Comparison of ENCODE assay signal across 8 cellular contexts in the genomic region with DNA sequence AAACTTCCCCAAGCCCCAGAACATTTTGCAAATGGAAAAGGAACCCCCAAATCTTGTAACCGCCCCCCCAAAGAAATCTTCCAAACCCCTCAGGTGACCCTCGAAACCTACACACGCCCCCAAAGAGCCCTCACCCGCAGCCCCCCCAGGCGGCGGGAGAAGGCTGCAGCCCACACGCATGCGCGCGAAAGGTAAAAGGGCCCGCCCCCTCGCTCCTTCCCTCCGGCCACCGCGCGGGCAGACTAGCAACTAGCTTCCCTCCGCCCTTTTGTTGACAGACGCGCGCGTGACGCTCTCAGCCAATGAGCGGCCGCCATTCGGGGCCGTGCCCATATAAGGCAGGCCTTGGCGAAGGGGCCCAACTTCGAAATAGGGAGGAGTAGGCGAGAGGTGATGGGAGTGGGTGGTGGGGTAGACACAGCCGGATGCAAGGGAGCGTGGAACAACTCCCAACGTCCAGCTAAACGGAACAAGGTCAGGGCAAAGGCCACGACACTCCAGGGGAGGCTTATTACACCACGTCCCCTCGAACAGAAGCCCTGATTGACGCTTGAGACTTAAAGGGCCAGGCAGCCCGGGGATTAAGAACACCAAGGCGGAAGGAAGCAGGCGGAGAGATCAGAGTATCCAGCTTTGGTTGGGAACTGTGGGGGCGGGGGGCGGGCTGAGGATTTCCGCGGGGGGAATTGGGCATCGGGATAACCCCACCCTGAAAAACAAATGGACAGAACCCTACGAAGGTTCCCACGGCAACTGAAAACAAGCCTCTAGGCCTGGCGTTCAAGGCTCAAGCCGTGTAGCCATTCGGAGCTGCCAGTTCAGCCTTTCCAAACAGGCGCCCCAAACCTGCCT. TPM values are rescaled to one million over a fixed set of nuclear protein-coding genes. Genes with fewer than 3 reads are reported as not detected.
DNase-seq lines count a peak whose midpoint lies in the region; ATAC-seq, FAIRE-seq and TF ChIP-seq lines count a peak whose summit lies in the region.

No MANE protein-coding gene starts in this region.

- ATAC-seq in HG02870 (IDR thresholded peaks at IDR 0.05; ENCODE audit: unreplicated experiment), result peak; percentile 96
- peak; percentile 97 to 99 (median 98) for ATAC-seq in heart right ventricle

- H3K27ac ChIP-seq in heart right ventricle, result peak overlapping the region; percentile 74 to 97 (median 94)

- peak; percentile 99 for FAIRE-seq in GM12892 (lab: Jason Lieb, UNC)

- H3K27ac Mint-ChIP-seq in type B pancreatic cell, result peak overlapping the region; percentile 99

- H3K27me3 Mint-ChIP-seq in type B pancreatic cell, result no peaks in the 10 kb centered on the region

- H3K36me3 Mint-ChIP-seq in type B pancreatic cell, result peaks cover 6% of the 10 kb centered on the region

- intact Hi-C loops in heart right ventricle (cut with DNase I), result loop anchor here in 6 of 10 donors (1.0 to 5.0 kb wide), 4 partner anchors 25 to 52 kb away; a partner anchor contains a TSS

- no peaks in the 10 kb centered on the region for H3K9me3 ChIP-seq in heart right ventricle

- peak overlapping the region; percentile 90 for H3K4me3 Mint-ChIP-seq in type B pancreatic cell

- no peaks in the 10 kb centered on the region for H3K27me3 ChIP-seq in heart right ventricle

- H3K4me1 ChIP-seq in heart right ventricle, result peaks cover 3 to 35% (median 20%) of the 10 kb centered on the region in 9 donors

- TF ChIP-seq POLR2A in GM12892 (IDR thresholded peaks at IDR 0.05; ENCODE audit: low read depth, low read length), result peak; percentile 59; the same call in 1 of the 2 replicates

- peak; percentile 98 for DNase-seq in GM12892 (ENCODE audit: insufficient read length)
- peak; percentile 99 for DNase-seq in NCI-H146 treated with DMSO at 0.1 percent for 48 hours (lab: John Stamatoyannopoulos, UW; ENCODE audit: unreplicated experiment)
- peak; percentile 95 to 100 (median 97) for DNase-seq in T-helper 1 cell
- DNase-seq in amniotic stem cell (lab: John Stamatoyannopoulos, UW), result peak; percentile 95
- peak; percentile 99 for DNase-seq in heart right ventricle
- peak; percentile 100 for DNase-seq in pons (ENCODE audit: low spot score)
- DNase-seq in type B pancreatic cell (ENCODE audit: extremely low spot score, unreplicated experiment), result peak; percentile 99

- TF ChIP-seq CTCF in heart right ventricle (IDR thresholded peaks at IDR 0.05), result peak in 5 of 9 donors; percentile 7 to 41 (median 14)
- TF ChIP-seq CTCF in type B pancreatic cell (conservative IDR thresholded peaks at IDR 0.05), result peak; percentile 23

- peaks cover 0 to 28% (median 8%) of the 10 kb centered on the region in 9 donors for H3K36me3 ChIP-seq in heart right ventricle

- peak overlapping the region; percentile 48 to 87 (median 64) for H3K4me3 ChIP-seq in heart right ventricle

- H3K4me1 Mint-ChIP-seq in type B pancreatic cell (ENCODE audit: unreplicated experiment), result peaks cover 33% of the 10 kb centered on the region

- 0 to 1% methylated on average over 51 of the region's 51 CpGs for WGBS in heart right ventricle, 2 donors

- no peaks in the 10 kb centered on the region for H3K9me3 Mint-ChIP-seq in type B pancreatic cell

RNA-seq across cellular contexts. Expression of a gene that starts 13.3 kb away (rescaled TPM):
- 7.3 TPM for polyA plus RNA-seq in GM12892 (2012; ENCODE audit: missing spikeins)
- total RNA-seq in heart right ventricle (10 to 100 TPM in 2 of 10 donors, 1 to 10 TPM in 8; 5.2 to 13.5 (median 9.1) TPM), type B pancreatic cell (ENCODE audit: low replicate concordance) (27.8 and 37.5 TPM in 2 replicates)
- polyA plus RNA-seq in heart right ventricle, result 10 to 100 TPM in 1 of 2 donors, 1 to 10 TPM in 1; 5.3 to 11.4 TPM

RNA-seq across cellular contexts. Expression of a gene that starts 15.9 kb away (rescaled TPM):
- not detected for polyA plus RNA-seq in GM12892 (2012; ENCODE audit: missing spikeins)
- total RNA-seq in heart right ventricle (not detected), type B pancreatic cell (ENCODE audit: low replicate concordance) (not detected in 2 replicates)
- not detected for polyA plus RNA-seq in heart right ventricle

RNA-seq across cellular contexts. Expression of a gene that starts 24.9 kb away (rescaled TPM):
- 9.0 TPM for polyA plus RNA-seq in GM12892 (2012; ENCODE audit: missing spikeins)
- total RNA-seq in heart right ventricle, result 1 to 10 TPM; 1.8 to 3.5 (median 2.4) TPM
- polyA plus RNA-seq in heart right ventricle, result 1 to 10 TPM; 4.1 to 4.5 TPM
- 8.2 and 9.4 TPM in 2 replicates for total RNA-seq in type B pancreatic cell (ENCODE audit: low replicate concordance)

RNA-seq across cellular contexts. Expression of a gene that starts 25.6 kb away (rescaled TPM):
- polyA plus RNA-seq in GM12892 (2012; ENCODE audit: missing spikeins), result 623 TPM
- 100 to 1,000 TPM; 216 to 268 (median 240) TPM for total RNA-seq in heart right ventricle
- polyA plus RNA-seq in heart right ventricle, result 100 to 1,000 TPM; 316 to 464 TPM
- total RNA-seq in type B pancreatic cell (ENCODE audit: low replicate concordance), result 397 and 471 TPM in 2 replicates

RNA-seq across cellular contexts. Expression of a gene that starts 49.3 kb away (rescaled TPM):
- 12.4 TPM for polyA plus RNA-seq in GM12892 (2012; ENCODE audit: missing spikeins)
- total RNA-seq in heart right ventricle, result 1 to 10 TPM; 2.4 to 7.8 (median 4.4) TPM
- polyA plus RNA-seq in heart right ventricle, result 10 to 100 TPM in 1 of 2 donors, 1 to 10 TPM in 1; 2.4 to 16.6 TPM
- 8.0 and 9.1 TPM in 2 replicates for total RNA-seq in type B pancreatic cell (ENCODE audit: low replicate concordance)

Comparison
In these comparisons a context has a peak if more than half of its experiments do, and no peak if none do; other contexts are left out.
1. Peak in every context shown above with its lines: DNase-seq, ATAC-seq, H3K4me3 ChIP-seq and H3K27ac ChIP-seq.